Comparison of ENCODE assay signal across 18 cellular contexts in genomic region chr12:118342115-118342514, GRCh38. TPM values are rescaled to one million over a fixed set of nuclear protein-coding genes. Genes with fewer than 3 reads are reported as not detected.
DNase-seq lines count a peak whose midpoint lies in the region; ATAC-seq, FAIRE-seq and TF ChIP-seq lines count a peak whose summit lies in the region.
"Had no signal": no experiment of that assay in that cellular context is flagged by ENCODE, and none has a peak within 500 bp of the region (broad histone marks: within the 10 kb centered on the region; RNA-seq: fewer than 3 reads in every experiment).

No MANE protein-coding gene starts in this region.

- 38% methylated on average over 2 of the region's 2 CpGs for WGBS in A549 (ENCODE audit: missing lambda C conversion rate)

- H3K4me1 ChIP-seq in A549 (peaks cover 26% of the 10 kb centered on the region), PC-3 (ENCODE audit: insufficient read depth, low read length) (peaks cover 6% of the 10 kb centered on the region), neutrophil (ENCODE audit: control insufficient read depth in 1 of 2, insufficient read depth in 1 of 2, low read depth in 1 of 2, low read length in 1 of 2) (peaks cover 7 to 10% of the 10 kb centered on the region in 2 experiments)

- POLR2A ChIA-PET in A549 (lab: Yijun Ruan, JAX) = no interaction called here
- POLR2A ChIA-PET in PC-3 (lab: Charles Lee; ENCODE audit: unreplicated experiment) = no interaction called here

- no peaks in the 10 kb centered on the region for H3K79me2 ChIP-seq in PC-3 (ENCODE audit: low read length)

- TF ChIP-seq RAD21 in A549 (conservative IDR thresholded peaks at IDR 0.05 in 1 of 2, IDR thresholded peaks at IDR 0.05 in 1 of 2) = no peak

- peaks cover under 1% of the 10 kb centered on the region for H3F3A ChIP-seq in PC-3 (ENCODE audit: low read length, unreplicated experiment)

- H3K36me3 ChIP-seq in PC-3 (ENCODE audit: low read depth, low read length) = no peaks in the 10 kb centered on the region
- H3K36me3 ChIP-seq in neutrophil = no peaks in the 10 kb centered on the region

- H3K4me2 ChIP-seq in A549 (no peak overlapping the region), PC-3 (ENCODE audit: low read length) (no peak overlapping the region)

- TF ChIP-seq EP300 in A549 (IDR thresholded peaks at IDR 0.05) = no peak

- FAIRE-seq in A549 (lab: Jason Lieb, UNC) (peak; percentile 18), G401.6 (lab: Jason Lieb, UNC) (peak; percentile 62)

- H3K27ac ChIP-seq in A549 (no peak overlapping the region), PC-3 (ENCODE audit: low read length) (no peak overlapping the region), neutrophil (peak overlapping the region; percentile 24)
- H3K27ac ChIP-seq: SK-N-MC had no signal

- H2AFZ ChIP-seq in PC-3 (ENCODE audit: low read length) = no peak overlapping the region

- no peak overlapping the region for H3K9ac ChIP-seq in PC-3 (ENCODE audit: low read length)

- H3K4me3 ChIP-seq in A549 (no peak overlapping the region), PC-3 (ENCODE audit: low read length) (no peak overlapping the region), neutrophil (ENCODE audit: low read depth in 1 of 2, low read length in 1 of 2) (no peak overlapping the region)
- H3K4me3 ChIP-seq: SK-N-MC had no signal

- H4K20me1 ChIP-seq in PC-3 (ENCODE audit: low read length) = no peaks in the 10 kb centered on the region

- DNase-seq in A549 (ENCODE audit: low read depth in 1 of 2, low spot score in 1 of 2) (no peak), PC-3 (no peak), cortex of kidney (lab: John Stamatoyannopoulos, UW) (no peak), cerebellum (ENCODE audit: low spot score) (no peak)
- no peak for DNase-seq in activated effector memory CD4-positive, alpha-beta T cell treated with Interleukin-2 at 50 U/mL for 16 hours
- DNase-seq: AML-193, DMS79 treated with DMSO at 0.1 percent for 48 hours, H9, KBM-7, NCI-H1092, NCI-H146, NCI-H2029 treated with DMSO at 0.1 percent for 48 hours, NCI-H2171 treated with DMSO at 0.1 percent for 48 hours, NCI-H446, Right ventricle myocardium superior had no signal

- intact Hi-C loops in PC-3 (cut with micrococcal nuclease) = no loop called here

- ATAC-seq in A549 (no peak), PC-3 (peak; percentile 14; the same call in 1 of the 2 replicates)

- CTCF ChIA-PET in A549 (lab: Yijun Ruan, JAX) = interaction anchor here (0.7 kb wide), 1 partner anchor 238 kb away, joined by 3 read pairs; the partner anchor contains the start of gene VSIG10
- CTCF ChIA-PET in PC-3 (lab: Charles Lee) = no interaction called here

- H3K9me2 ChIP-seq in PC-3 (replicated peaks; ENCODE audit: low read length) = no peaks in the 10 kb centered on the region

- H3K9me3 ChIP-seq in A549 = no peaks in the 10 kb centered on the region
- no peaks in the 10 kb centered on the region for H3K9me3 ChIP-seq in PC-3 (ENCODE audit: low read length)
- no peaks in the 10 kb centered on the region for H3K9me3 ChIP-seq in neutrophil

- no peak for TF ChIP-seq POLR2A in A549 (IDR thresholded peaks at IDR 0.05; ENCODE audit: low read length)

- H3K27me3 ChIP-seq in PC-3 (ENCODE audit: low read length) (no peaks in the 10 kb centered on the region), neutrophil (no peaks in the 10 kb centered on the region)

- no TSS peak for BruUV-seq in PC-3 (replicated peaks; lab: Mats Ljungman, UMichigan)

- TF ChIP-seq CTCF in A549 (IDR thresholded peaks at IDR 0.05) (no peak), PC-3 (conservative IDR thresholded peaks at IDR 0.05; ENCODE audit: low read depth, low read length) (no peak), neutrophil (IDR thresholded peaks at IDR 0.05) (no peak)

TF ChIP-seq in A549, 52 proteins besides CTCF, POLR2A, EP300 and RAD21:
- TF ChIP-seq TP53 (CRISPR knock-in tag; IDR thresholded peaks at IDR 0.05) (no peak), HOXA7 (CRISPR knock-in tag; IDR thresholded peaks at IDR 0.05) (no peak), ZC3H11A (IDR thresholded peaks at IDR 0.05) (no peak), PBX3 (IDR thresholded peaks at IDR 0.05) (no peak), JUNB (IDR thresholded peaks at IDR 0.05) (no peak), SMC3 (IDR thresholded peaks at IDR 0.05) (no peak), KDM1A (IDR thresholded peaks at IDR 0.05; ENCODE audit: low read depth) (no peak)
- TF ChIP-seq, protein P1, sequence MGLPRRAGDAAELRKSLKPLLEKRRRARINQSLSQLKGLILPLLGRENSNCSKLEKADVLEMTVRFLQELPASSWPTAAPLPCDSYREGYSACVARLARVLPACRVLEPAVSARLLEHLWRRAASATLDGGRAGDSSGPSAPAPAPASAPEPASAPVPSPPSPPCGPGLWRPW (IDR thresholded peaks at IDR 0.05) = no peak
- TF ChIP-seq, protein P2, sequence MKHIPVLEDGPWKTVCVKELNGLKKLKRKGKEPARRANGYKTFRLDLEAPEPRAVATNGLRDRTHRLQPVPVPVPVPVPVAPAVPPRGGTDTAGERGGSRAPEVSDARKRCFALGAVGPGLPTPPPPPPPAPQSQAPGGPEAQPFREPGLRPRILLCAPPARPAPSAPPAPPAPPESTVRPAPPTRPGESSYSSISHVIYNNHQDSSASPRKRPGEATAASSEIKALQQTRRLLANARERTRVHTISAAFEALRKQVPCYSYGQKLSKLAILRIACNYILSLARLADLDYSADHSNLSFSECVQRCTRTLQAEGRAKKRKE (CRISPR knock-in tag; IDR thresholded peaks at IDR 0.05; ENCODE audit: low read depth) = no peak
TF ChIP-seq in A549: peak in this region for 0.

RNA-seq across cellular contexts. Expression of gene TAOK3, which starts 30.6 kb away (rescaled TPM):
- polyA plus RNA-seq in A549 (2011; rRNA removed) (27.6 and 32.4 TPM in 2 replicates), A549 (2017; fragmentation: RNase III; extraction: RNeasy Plus Mini Kit Qiagen cat#74134 plus additional on column Dnase treatment) (10.6 to 13.7 TPM (median 13.1 TPM) in 3 replicates)
- 7.5 and 8.7 TPM in 2 replicates for polyA plus RNA-seq in A549 (2012; cell fraction: cytosol; rRNA removed)
- 6.7 and 11.0 TPM in 2 replicates for polyA plus RNA-seq in A549 (2012; cell fraction: nucleus; rRNA removed)
- 30.7 and 31.9 TPM in 2 replicates for polyA minus RNA-seq in A549 (2011; rRNA and poly(A)+ RNA removed)
- total RNA-seq in PC-3 (2014; rRNA removed) (15.9 and 27.9 TPM in 2 replicates), cerebellum (46.2 TPM)

RNA-seq across cellular contexts. Expression of gene SUDS3, which starts 34.2 kb away (rescaled TPM):
- polyA plus RNA-seq in A549 (2011; rRNA removed) (31.9 and 36.5 TPM in 2 replicates), A549 (2017; fragmentation: RNase III; extraction: RNeasy Plus Mini Kit Qiagen cat#74134 plus additional on column Dnase treatment) (17.9 to 20.3 TPM (median 18.4 TPM) in 3 replicates)
- 11.4 and 13.7 TPM in 2 replicates for polyA plus RNA-seq in A549 (2012; cell fraction: cytosol; rRNA removed)
- 20.9 and 33.3 TPM in 2 replicates for polyA plus RNA-seq in A549 (2012; cell fraction: nucleus; rRNA removed)
- polyA minus RNA-seq in A549 (2011; rRNA and poly(A)+ RNA removed) = 24.4 and 28.7 TPM in 2 replicates
- total RNA-seq in PC-3 (2014; rRNA removed) (57.4 and 62.8 TPM in 2 replicates), cerebellum (51.9 TPM)
